Comparison of ENCODE assay signal across 30 cellular contexts in the genomic region with DNA sequence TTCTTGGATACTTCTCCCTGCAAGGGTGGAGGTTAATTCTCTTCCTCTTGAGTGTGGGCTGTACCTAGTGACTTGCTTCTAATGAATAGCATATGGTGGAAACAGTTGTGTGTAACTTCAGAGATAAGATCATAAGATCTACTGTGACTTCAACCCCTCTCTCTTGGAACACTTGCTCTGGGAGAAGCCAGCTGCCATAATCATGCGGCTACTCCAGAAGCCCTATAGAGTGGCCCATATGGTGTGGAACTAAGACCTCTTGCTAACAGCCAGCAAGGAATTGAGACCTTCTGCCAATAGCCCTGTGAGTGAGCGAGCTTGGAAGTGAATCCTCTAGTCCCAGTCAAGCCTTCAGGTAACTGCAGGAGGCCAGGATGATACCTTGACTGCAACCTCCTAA.
"Had no signal": no experiment of that assay in that cellular context is flagged by ENCODE, and none has a peak within 500 bp of the region (broad histone marks: within the 10 kb centered on the region; RNA-seq: fewer than 3 reads in every experiment).

No MANE protein-coding gene starts in this region.

- H3K36me3 ChIP-seq: gastroesophageal sphincter, ovary, vagina had no signal

- H3K27me3 ChIP-seq: gastroesophageal sphincter, ovary, vagina had no signal

- DNase-seq: activated CD4-positive, alpha-beta memory T cell treated with anti-CD3 and anti-CD28 coated beads for 36 hours; activated CD4-positive, alpha-beta T cell treated with anti-CD3 and anti-CD28 coated beads for 48 hours; activated CD8-positive, alpha-beta memory T cell treated with anti-CD3 and anti-CD28 coated beads, Interleukin-2, amount 50 U/mL, for 4 hours; activated gamma-delta T cell treated with Interleukin-2 at 50 U/mL for 16 hours; activated naive CD4-positive, alpha-beta T cell treated with anti-CD3 and anti-CD28 coated beads, Interleukin-2, amount 50 U/mL, for 16 hours; activated naive CD8-positive, alpha-beta T cell treated with anti-CD3 and anti-CD28 coated beads, Interleukin-2, amount 50 U/mL, for 24 hours; activated T-cell treated with anti-CD3 and anti-CD28 coated beads, Interleukin-2, amount 50 U/mL, for 24 hours; amygdala; caudate nucleus; cortex of kidney; effector memory CD8-positive, alpha-beta T cell; erythroblast; head of caudate nucleus; hypothalamus; immature natural killer cell; kidney; left colon; mammary epithelial cell; naive B cell; ovary; stimulated activated CD4-positive, alpha-beta T cell treated with anti-CD3 and anti-CD28 coated beads, Interleukin-4, amount 100 ng/mL, for 24 hours; substantia nigra had no signal

- H3K9me3 ChIP-seq: gastroesophageal sphincter, ovary, vagina had no signal

- H3K27ac ChIP-seq: gastroesophageal sphincter, ovary, skin epidermis, vagina, VCaP had no signal

- ATAC-seq: activated CD4-positive, CD25-positive, alpha-beta regulatory T cell treated with anti-CD3 and anti-CD28 coated beads, Interleukin-2, amount 50 U/mL, for 24 hours; activated naive CD8-positive, alpha-beta T cell treated with anti-CD3 and anti-CD28 coated beads, Interleukin-2, amount 50 U/mL, for 24 hours; activated T-helper 17 cell treated with anti-CD3 and anti-CD28 coated beads, Interleukin-2, amount 50 U/mL, for 72 hours; effector memory CD8-positive, alpha-beta T cell; gastroesophageal sphincter; left colon; sciatic nerve; stimulated activated effector memory CD8-positive, alpha-beta T cell treated with anti-CD3 and anti-CD28 coated beads, Interleukin-12 subunit alpha, Interleukin-12 subunit beta, amount 100 ng/mL, for 72 hours had no signal

- H3K4me1 ChIP-seq: gastroesophageal sphincter, vagina had no signal

- H3K4me3 ChIP-seq: gastroesophageal sphincter, ovary, skin epidermis, vagina had no signal
